Comparison of ENCODE assay signal across 23 cellular contexts in the genomic region with DNA sequence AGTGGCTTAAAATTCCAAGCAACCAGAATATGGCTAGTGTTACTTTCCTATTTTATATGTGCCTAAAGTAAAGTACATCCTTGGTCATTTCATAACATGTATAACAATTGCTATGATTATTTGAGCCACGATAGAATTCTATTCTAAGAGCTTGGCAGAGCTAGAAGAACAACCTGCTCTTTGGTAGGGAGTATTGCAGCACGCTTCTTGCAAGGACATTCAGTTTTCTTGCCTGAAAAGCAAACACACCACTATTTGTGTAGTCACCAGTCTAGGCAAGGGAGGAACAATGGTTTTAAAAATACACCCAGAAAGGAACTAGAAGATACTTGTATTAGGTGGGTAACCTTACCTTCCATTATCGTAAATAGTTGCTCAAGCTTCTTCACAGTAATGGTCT. TPM values are rescaled to one million over a fixed set of nuclear protein-coding genes. Genes with fewer than 3 reads are reported as not detected.
A peak's percentile ranks its signal among the peaks of the same experiment; 100 is the strongest.
DNase-seq lines count a peak whose midpoint lies in the region; ATAC-seq and TF ChIP-seq lines count a peak whose summit lies in the region.
"Had no signal": no experiment of that assay in that cellular context is flagged by ENCODE, and none has a peak within 500 bp of the region (broad histone marks: within the 10 kb centered on the region; RNA-seq: fewer than 3 reads in every experiment).

No MANE protein-coding gene starts in this region.

- 42 to 45% methylated on average over 3 of the region's 3 CpGs for WGBS in body of pancreas, 2 donors

- H3K27me3 Mint-ChIP-seq in CD4-positive, alpha-beta T cell, result no peaks in the 10 kb centered on the region
- H3K27me3 Mint-ChIP-seq: brain had no signal

- in situ Hi-C loops in gastrocnemius medialis (cut with MboI; ENCODE audit: low sequenced_read_pairs in 4 of 4), result no loop called here

- intact Hi-C loops in CD4-positive, alpha-beta T cell (cut with DNase I, micrococcal nuclease), result no loop called here
- intact Hi-C loops in body of pancreas (cut with DNase I), result no loop called here
- intact Hi-C loops in left colon (cut with DNase I, micrococcal nuclease), result no loop called here
- intact Hi-C loops in gastrocnemius medialis (cut with DNase I; ENCODE audit: low total_unique reads), result no loop called here

- peaks cover 28% of the 10 kb centered on the region for H3K4me1 Mint-ChIP-seq in CD4-positive, alpha-beta T cell (ENCODE audit: low read depth)

- no peak for ATAC-seq in CD4-positive, alpha-beta T cell (ENCODE audit: poor library complexity)
- ATAC-seq in body of pancreas, result peak; percentile 89
- ATAC-seq in left colon, result peak; percentile 44
- peak; percentile 98 to 100 for ATAC-seq in gastrocnemius medialis
- ATAC-seq: activated naive CD4-positive, alpha-beta T cell treated with anti-CD3 and anti-CD28 coated beads, Interleukin-2, amount 50 U/mL, for 72 hours; natural killer cell; stimulated activated naive CD8-positive, alpha-beta T cell treated with anti-CD3 and anti-CD28 coated beads, Interleukin-15, Interleukin-2, amounts not matched to agents 100 U/mL and 50 U/mL, for 24 hours had no signal

- TF ChIP-seq CTCF in CD4-positive, alpha-beta T cell (IDR thresholded peaks at IDR 0.05), result no peak
- TF ChIP-seq CTCF in body of pancreas (IDR thresholded peaks at IDR 0.05) (no peak), gastrocnemius medialis (IDR thresholded peaks at IDR 0.05 in 4 of 5, conservative IDR thresholded peaks at IDR 0.05 in 1 of 5) (no peak)

- CTCF ChIA-PET in CD4-positive, alpha-beta T cell (lab: Charles Lee), result interaction anchor here (1.7 kb wide), 1 partner anchor 21 kb away, joined by 4 read pairs; no protein-coding TSS in a partner anchor

- H3K27ac Mint-ChIP-seq in CD4-positive, alpha-beta T cell, result peak overlapping the region; percentile 10
- H3K27ac Mint-ChIP-seq: activated naive CD4-positive, alpha-beta T cell treated with anti-CD3 and anti-CD28 coated beads, Interleukin-2, amount 50 U/mL, for 72 hours had no signal

- peaks cover 73% of the 10 kb centered on the region for H3K36me3 Mint-ChIP-seq in CD4-positive, alpha-beta T cell (ENCODE audit: low read depth)

- no peak overlapping the region for H3K27ac ChIP-seq in CD4-positive, alpha-beta T cell (ENCODE audit: low read depth, low read length)
- peak overlapping the region; percentile 6 to 59 (median 44) for H3K27ac ChIP-seq in body of pancreas
- H3K27ac ChIP-seq in gastrocnemius medialis, result peak overlapping the region; percentile 83 to 92 (median 86)
- H3K27ac ChIP-seq: BLaER1, parathyroid adenoma, skin epidermis, uterus had no signal

- TF ChIP-seq POLR2A in body of pancreas (IDR thresholded peaks at IDR 0.05) (no peak), gastrocnemius medialis (IDR thresholded peaks at IDR 0.05) (peak; percentile 35 to 49)

- H3K9me3 ChIP-seq in CD4-positive, alpha-beta T cell (ENCODE audit: control insufficient read depth, low read length), result no peaks in the 10 kb centered on the region
- no peaks in the 10 kb centered on the region for H3K9me3 ChIP-seq in body of pancreas
- H3K9me3 ChIP-seq in gastrocnemius medialis, result no peaks in the 10 kb centered on the region
- H3K9me3 ChIP-seq: uterus had no signal

- no peaks in the 10 kb centered on the region for H3K27me3 ChIP-seq in CD4-positive, alpha-beta T cell (ENCODE audit: control insufficient read depth, insufficient read depth, low read length)
- H3K27me3 ChIP-seq in body of pancreas, result no peaks in the 10 kb centered on the region
- no peaks in the 10 kb centered on the region for H3K27me3 ChIP-seq in gastrocnemius medialis
- H3K27me3 ChIP-seq: BLaER1, uterus had no signal

- no peak overlapping the region for H3K4me3 ChIP-seq in body of pancreas
- peak overlapping the region; percentile 27 to 45 (median 32) for H3K4me3 ChIP-seq in gastrocnemius medialis
- H3K4me3 ChIP-seq: BLaER1, coronary artery, skin epidermis, uterus had no signal

- H3K4me1 ChIP-seq in body of pancreas (peaks cover 25% of the 10 kb centered on the region), gastrocnemius medialis (peaks cover 26 to 53% of the 10 kb centered on the region in 2 donors)
- H3K4me1 ChIP-seq: BLaER1, parathyroid adenoma, uterus had no signal

- H3K36me3 ChIP-seq in body of pancreas (replicated peaks in 1 of 2; ENCODE audit: insufficient read depth in 1 of 2, low read depth in 2 of 2) (no peaks in the 10 kb centered on the region), gastrocnemius medialis (peaks cover 0 to 17% of the 10 kb centered on the region in 2 donors)
- H3K36me3 ChIP-seq: uterus had no signal

- POLR2A ChIA-PET in CD4-positive, alpha-beta T cell (lab: Charles Lee), result interaction anchor here (0.5 kb wide), 1 partner anchor 49 kb away, joined by 5 read pairs; no protein-coding TSS in a partner anchor

- no peak overlapping the region for H3K4me3 Mint-ChIP-seq in CD4-positive, alpha-beta T cell
- H3K4me3 Mint-ChIP-seq: brain, natural killer cell had no signal

- DNase-seq in CD4-positive, alpha-beta T cell, result no peak
- DNase-seq in body of pancreas (peak in 2 of 4 donors; percentile 38 to 39), left colon (no peak), gastrocnemius medialis (peak; percentile 47 to 52), NCI-H524 treated with DMSO at 0.1 percent for 48 hours (lab: John Stamatoyannopoulos, UW) (no peak), AG20443 (ENCODE audit: low spot score) (no peak), NOMO-1 treated with DMSO at 0.1 percent for 48 hours (lab: John Stamatoyannopoulos, UW; ENCODE audit: unreplicated experiment) (no peak), GM03348 (ENCODE audit: low spot score) (no peak)
- DNase-seq: activated CD4-positive, alpha-beta T cell treated with anti-CD3 and anti-CD28 coated beads for 4 hours; hippocampal formation; mesenchymal stem cell; natural killer cell; NCI-H1417 treated with DMSO at 0.1 percent for 48 hours; NCI-H526 treated with DMSO at 0.1 percent for 48 hours; stimulated activated CD4-positive, alpha-beta T cell treated with anti-CD3 and anti-CD28 coated beads, Interleukin-2, amount 100 ng/mL, for 48 hours; stimulated activated naive CD8-positive, alpha-beta T cell treated with anti-CD3 and anti-CD28 coated beads, Interleukin-15, Interleukin-2, amounts not matched to agents 100 U/mL and 50 U/mL, for 24 hours; uterus had no signal

- no peaks in the 10 kb centered on the region for H3K9me3 Mint-ChIP-seq in CD4-positive, alpha-beta T cell
- H3K9me3 Mint-ChIP-seq: activated naive CD4-positive, alpha-beta T cell treated with anti-CD3 and anti-CD28 coated beads, Interleukin-2, amount 50 U/mL, for 72 hours; brain; natural killer cell had no signal

RNA-seq across cellular contexts. Expression of a gene that starts 51.5 kb away (rescaled TPM):
- 10 to 100 TPM; 71.9 to 72.6 TPM for total RNA-seq in CD4-positive, alpha-beta T cell
- total RNA-seq in body of pancreas (10 to 100 TPM; 10.9 to 12.2 TPM), left colon (10 to 100 TPM; 40.2 to 45.0 TPM), gastrocnemius medialis (100 to 1,000 TPM in 1 of 4 donors, 10 to 100 TPM in 3; 62.7 to 105 (median 81.5) TPM)

RNA-seq across cellular contexts. Expression of a gene that starts 51.7 kb away (rescaled TPM):
- 1 to 10 TPM; 8.0 to 9.0 TPM for total RNA-seq in CD4-positive, alpha-beta T cell
- total RNA-seq in body of pancreas (1 to 10 TPM; 2.3 to 8.3 TPM), left colon (10 to 100 TPM; 10.2 to 12.3 TPM), gastrocnemius medialis (10 to 100 TPM; 18.9 to 33.1 (median 21.2) TPM)

Comparison
In these comparisons a context has a peak if more than half of its experiments do, and no peak if none do; other contexts are left out.
1. DNase-seq: peak in gastrocnemius medialis (2 of 2); none in CD4-positive, alpha-beta T cell (0 of 10), left colon (0 of 2), NCI-H524 treated with DMSO at 0.1 percent for 48 hours (single experiment), AG20443 (single experiment), NOMO-1 treated with DMSO at 0.1 percent for 48 hours (single experiment) and GM03348 (single experiment).
2. H3K4me3 ChIP-seq: peak in gastrocnemius medialis (4 of 4); none in body of pancreas (0 of 2).
3. POLR2A ChIP-seq: peak in gastrocnemius medialis (2 of 2); none in body of pancreas (0 of 3).